8 cellular contexts compared by ENCODE assay signal in the genomic region with DNA sequence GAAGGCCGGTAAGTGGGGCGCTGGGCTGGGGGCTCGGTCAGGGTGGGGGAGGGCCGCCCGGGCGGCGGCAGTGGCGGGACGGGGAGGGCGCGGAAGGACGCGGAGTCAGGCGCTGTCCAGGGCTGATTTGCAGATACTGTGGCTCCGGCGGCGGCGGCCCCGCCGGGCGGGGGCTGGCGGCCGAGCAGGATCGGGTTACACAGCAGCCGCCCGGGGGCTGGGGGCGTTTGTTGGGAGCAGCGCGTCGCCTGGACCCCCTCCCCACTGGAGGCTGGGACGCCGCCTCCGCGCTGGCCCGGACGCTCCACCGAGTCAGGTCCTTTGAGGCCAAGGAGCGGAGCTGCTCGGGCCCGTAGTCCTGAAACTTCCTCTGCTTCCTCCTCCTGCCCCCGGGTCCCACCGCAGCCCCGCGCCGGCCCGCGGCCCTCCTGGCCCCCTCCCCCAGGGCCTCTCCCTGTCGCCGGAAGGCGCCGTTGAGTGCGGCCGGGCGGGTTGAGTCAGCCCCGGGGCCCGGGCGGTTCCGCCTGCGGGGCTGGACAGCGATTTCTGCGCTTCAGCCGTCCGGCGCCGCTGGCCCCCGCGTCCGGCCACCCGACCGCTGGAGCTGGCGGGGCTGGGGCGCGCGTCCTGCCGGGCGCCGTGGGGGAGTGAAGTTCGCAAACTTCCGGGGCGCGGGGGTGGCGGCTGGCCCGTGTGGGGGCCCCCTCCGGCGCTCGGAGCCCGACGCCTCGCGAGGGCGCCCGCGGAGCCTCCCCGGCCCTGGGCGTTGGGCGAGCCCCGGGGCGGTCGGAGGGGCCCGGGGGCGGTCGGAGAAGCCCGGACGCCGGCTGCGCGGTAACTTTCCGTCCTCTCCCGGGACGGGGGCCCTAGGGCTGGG. TPM values are rescaled to one million over a fixed set of nuclear protein-coding genes. Genes with fewer than 3 reads are reported as not detected.
DNase-seq lines count a peak whose midpoint lies in the region; ATAC-seq lines count a peak whose summit lies in the region.

No MANE protein-coding gene starts in this region.

- ATAC-seq in GM21737 (IDR thresholded peaks at IDR 0.05; ENCODE audit: unreplicated experiment): peak; percentile 53

- DNase-seq in EL: peak; percentile 65
- DNase-seq in Jurkat, Clone E6-1 (ENCODE audit: low read depth, low spot score): no peak
- peak; percentile 28 to 67 (median 44) for DNase-seq in activated CD4-positive, CD25-positive, alpha-beta regulatory T cell (lab: John Stamatoyannopoulos, UW)
- DNase-seq in central memory CD4-positive, alpha-beta T cell: peak; percentile 72
- DNase-seq in kidney glomerular epithelial cell (lab: John Stamatoyannopoulos, UW): peak; percentile 58
- DNase-seq in stimulated activated CD4-positive, alpha-beta T cell treated with anti-CD3 and anti-CD28 coated beads, Interleukin-1b, Interleukin-23, amount 100 ng/mL, for 4 hours (ENCODE audit: low read depth in 2 of 2): peak; percentile 63 to 69
- no peak for DNase-seq in NCI-H2029 treated with DMSO at 0.1 percent for 48 hours (lab: John Stamatoyannopoulos, UW)

- H3K4me3 ChIP-seq in Jurkat, Clone E6-1 (ENCODE audit: low read length): peak overlapping the region; percentile 84

RNA-seq across cellular contexts. Expression of a gene that starts 0.7 kb away (rescaled TPM):
- polyA plus RNA-seq in Jurkat, Clone E6-1 (2012; ENCODE audit: insufficient read depth, insufficient read length): 7.3 TPM

Comparison
In these comparisons a context has a peak if more than half of its experiments do, and no peak if none do; other contexts are left out.
1. DNase-seq: peak in EL (single experiment), activated CD4-positive, CD25-positive, alpha-beta regulatory T cell (4 of 4), central memory CD4-positive, alpha-beta T cell (single experiment), kidney glomerular epithelial cell (single experiment) and stimulated activated CD4-positive, alpha-beta T cell treated with anti-CD3 and anti-CD28 coated beads, Interleukin-1b, Interleukin-23, amount 100 ng/mL, for 4 hours (2 of 2); none in Jurkat, Clone E6-1 (single experiment) and NCI-H2029 treated with DMSO at 0.1 percent for 48 hours (single experiment).